Comparison of ENCODE assay signal across 10 cellular contexts in the genomic region with DNA sequence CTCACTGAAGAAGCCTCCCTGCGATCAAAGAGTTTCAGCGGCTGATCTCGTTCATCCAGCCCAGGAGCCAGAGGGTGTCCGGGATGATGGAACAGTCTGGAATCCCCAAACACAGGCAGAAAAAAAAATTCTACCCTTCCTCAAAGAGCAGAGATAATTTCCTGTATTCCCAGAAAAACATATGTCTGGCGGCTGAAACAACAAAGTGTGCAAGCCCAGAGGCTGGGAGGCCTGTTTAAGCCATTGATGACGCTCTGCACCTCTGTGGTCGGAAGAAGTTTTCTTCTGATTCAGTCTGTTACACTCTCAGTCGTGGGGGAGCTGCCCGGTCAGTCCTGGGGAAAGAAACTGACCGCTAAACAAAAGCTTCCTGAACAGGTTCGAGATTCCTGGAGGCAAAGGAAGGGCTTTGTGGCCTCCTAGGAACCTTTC. TPM values are rescaled to one million over a fixed set of nuclear protein-coding genes. Genes with fewer than 3 reads are reported as not detected.
DNase-seq lines count a peak whose midpoint lies in the region; ATAC-seq, FAIRE-seq and TF ChIP-seq lines count a peak whose summit lies in the region.
"Had no signal": no experiment of that assay in that cellular context is flagged by ENCODE, and none has a peak within 500 bp of the region (broad histone marks: within the 10 kb centered on the region; RNA-seq: fewer than 3 reads in every experiment).

No MANE protein-coding gene starts in this region.

- no peaks in the 10 kb centered on the region for H3K9me2 ChIP-seq in SK-N-SH

- no peak for FAIRE-seq in GM19239 (lab: Jason Lieb, UNC)

- H3F3A ChIP-seq in SK-N-SH (replicated peaks; ENCODE audit: insufficient read depth) = peaks cover 35% of the 10 kb centered on the region

- H3K9me3 ChIP-seq in SK-N-SH (no peaks in the 10 kb centered on the region), osteoblast (ENCODE audit: low read depth, low read length) (no peaks in the 10 kb centered on the region)
- H3K9me3 ChIP-seq: Caco-2 had no signal

- H3K9ac ChIP-seq in SK-N-SH = peak overlapping the region; percentile 81

- peak overlapping the region; percentile 81 for H3K4me2 ChIP-seq in SK-N-SH
- peak overlapping the region; percentile 64 for H3K4me2 ChIP-seq in osteoblast (ENCODE audit: insufficient read depth, low read length)

- WGBS in SK-N-SH (ENCODE audit: low lambda C conversion rate) = 17% methylated on average over 11 of the region's 11 CpGs

- H3K36me3 ChIP-seq in SK-N-SH (replicated peaks in 1 of 2; ENCODE audit: control insufficient read depth in 1 of 2, insufficient read depth in 2 of 2, low read length in 1 of 2) (no peaks in the 10 kb centered on the region), osteoblast (ENCODE audit: insufficient read depth, low read length) (no peaks in the 10 kb centered on the region)

- H3K27me3 ChIP-seq in SK-N-SH (ENCODE audit: insufficient read depth) (no peaks in the 10 kb centered on the region), osteoblast (ENCODE audit: insufficient read depth, low read length) (no peaks in the 10 kb centered on the region)

- POLR2A ChIA-PET in SK-N-SH (lab: Yijun Ruan, JAX) = no interaction called here

- H3K79me2 ChIP-seq in SK-N-SH (ENCODE audit: insufficient read depth) (peaks cover 12% of the 10 kb centered on the region), osteoblast (ENCODE audit: insufficient read depth, low read length) (peaks cover 8% of the 10 kb centered on the region)

- peak; percentile 69 for DNase-seq in AG20443 (ENCODE audit: low spot score)
- DNase-seq in SK-N-SH = peak; percentile 67
- DNase-seq in fibroblast of the aortic adventitia (ENCODE audit: low read depth) = peak; percentile 79
- DNase-seq in osteoblast (ENCODE audit: insufficient read length, low spot score, missing footprints) = peak; percentile 98
- DNase-seq in stimulated activated naive CD4-positive, alpha-beta T cell treated with Interleukin-2 at 50 U/mL for 16 hours (lab: John Stamatoyannopoulos, UW) = no peak
- no peak for DNase-seq in cerebellar cortex (ENCODE audit: low spot score)
- DNase-seq in GM19239 (ENCODE audit: insufficient read length, low spot score) = no peak
- DNase-seq: Caco-2, cortex of kidney had no signal

- H3K27ac ChIP-seq in SK-N-SH (ENCODE audit: low read depth in 2 of 2, low read length in 1 of 2) (peak overlapping the region; percentile 88 to 100), osteoblast (ENCODE audit: low read depth, low read length) (peak overlapping the region; percentile 98)

- TF ChIP-seq CTCF in SK-N-SH (IDR thresholded peaks at IDR 0.05) (no peak), fibroblast of the aortic adventitia (IDR thresholded peaks at IDR 0.05; ENCODE audit: insufficient read depth, low read length) (no peak), osteoblast (IDR thresholded peaks at IDR 0.05; ENCODE audit: extremely low read depth, low read depth, low read length) (no peak)

- no peak overlapping the region; the same call in 1 of the 2 replicates for H2AFZ ChIP-seq in SK-N-SH (ENCODE audit: low read depth)
- H2AFZ ChIP-seq in osteoblast (ENCODE audit: low read length) = peak overlapping the region; percentile 61

- peak in 1 of 2 experiments; percentile 88; a peak in 2 of 4 replicates for TF ChIP-seq EP300 in SK-N-SH (IDR thresholded peaks at IDR 0.05; ENCODE audit: borderline replicate concordance in 1 of 2, low read depth in 1 of 2, low read length in 1 of 2)

- H3K4me3 ChIP-seq in SK-N-SH (ENCODE audit: low read depth in 2 of 2, low read length in 1 of 2) (peak overlapping the region in 1 of 2 experiments; percentile 44; a peak in 2 of 4 replicates), fibroblast of the aortic adventitia (ENCODE audit: low read depth, low read length) (no peak overlapping the region), osteoblast (ENCODE audit: insufficient read depth, low read length) (peak overlapping the region; percentile 46)

- no peak for ATAC-seq in HG03457 (IDR thresholded peaks at IDR 0.05; ENCODE audit: unreplicated experiment)

- H3K4me1 ChIP-seq in SK-N-SH (ENCODE audit: control insufficient read depth in 1 of 2, insufficient read depth in 2 of 2, low read depth in 1 of 2, low read length in 1 of 2) = peaks cover 17 to 31% of the 10 kb centered on the region in 2 experiments
- peaks cover 33% of the 10 kb centered on the region for H3K4me1 ChIP-seq in osteoblast (ENCODE audit: insufficient read depth, low read length)
- H3K4me1 ChIP-seq: Caco-2 had no signal

- H4K20me1 ChIP-seq in SK-N-SH (ENCODE audit: insufficient read depth) = no peaks in the 10 kb centered on the region
- H4K20me1 ChIP-seq in osteoblast (ENCODE audit: insufficient read depth, low read length) = peaks cover 12% of the 10 kb centered on the region

- CTCF ChIA-PET in SK-N-SH (lab: Yijun Ruan, JAX) = interaction anchor here (0.9 to 2.5 kb wide), 5 partner anchors 8 to 330 kb away, joined by 3 to 8 read pairs (median 6); a partner anchor contains a TSS

- no peak for TF ChIP-seq RAD21 in SK-N-SH (IDR thresholded peaks at IDR 0.05; ENCODE audit: low read length)

TF ChIP-seq in SK-N-SH, 30 proteins besides CTCF, POLR2A, EP300 and RAD21:
- TF ChIP-seq, protein P1, sequence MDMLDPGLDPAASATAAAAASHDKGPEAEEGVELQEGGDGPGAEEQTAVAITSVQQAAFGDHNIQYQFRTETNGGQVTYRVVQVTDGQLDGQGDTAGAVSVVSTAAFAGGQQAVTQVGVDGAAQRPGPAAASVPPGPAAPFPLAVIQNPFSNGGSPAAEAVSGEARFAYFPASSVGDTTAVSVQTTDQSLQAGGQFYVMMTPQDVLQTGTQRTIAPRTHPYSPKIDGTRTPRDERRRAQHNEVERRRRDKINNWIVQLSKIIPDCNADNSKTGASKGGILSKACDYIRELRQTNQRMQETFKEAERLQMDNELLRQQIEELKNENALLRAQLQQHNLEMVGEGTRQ (IDR thresholded peaks at IDR 0.05; ENCODE audit: borderline replicate concordance, low read depth, low read length) = no peak
- 0 out of 2 replicates have a peak, but pooled peaks have one; percentile 55 for TF ChIP-seq TAF1 (IDR thresholded peaks at IDR 0.05; ENCODE audit: borderline replicate concordance, low read depth, low read length)
- TF ChIP-seq, protein P2, sequence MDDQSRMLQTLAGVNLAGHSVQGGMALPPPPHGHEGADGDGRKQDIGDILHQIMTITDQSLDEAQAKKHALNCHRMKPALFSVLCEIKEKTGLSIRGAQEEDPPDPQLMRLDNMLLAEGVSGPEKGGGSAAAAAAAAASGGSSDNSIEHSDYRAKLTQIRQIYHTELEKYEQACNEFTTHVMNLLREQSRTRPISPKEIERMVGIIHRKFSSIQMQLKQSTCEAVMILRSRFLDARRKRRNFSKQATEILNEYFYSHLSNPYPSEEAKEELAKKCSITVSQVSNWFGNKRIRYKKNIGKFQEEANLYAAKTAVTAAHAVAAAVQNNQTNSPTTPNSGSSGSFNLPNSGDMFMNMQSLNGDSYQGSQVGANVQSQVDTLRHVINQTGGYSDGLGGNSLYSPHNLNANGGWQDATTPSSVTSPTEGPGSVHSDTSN (IDR thresholded peaks at IDR 0.05) = peak; percentile 58
- TF ChIP-seq POLR2AphosphoS5 (IDR thresholded peaks at IDR 0.05; ENCODE audit: low read depth, low read length) = peak; percentile 75; the same call in 1 of the 2 replicates
- TF ChIP-seq EZH2phosphoT487 (IDR thresholded peaks at IDR 0.05; ENCODE audit: borderline replicate concordance, low read depth) = no peak
- TF ChIP-seq, protein P3, sequence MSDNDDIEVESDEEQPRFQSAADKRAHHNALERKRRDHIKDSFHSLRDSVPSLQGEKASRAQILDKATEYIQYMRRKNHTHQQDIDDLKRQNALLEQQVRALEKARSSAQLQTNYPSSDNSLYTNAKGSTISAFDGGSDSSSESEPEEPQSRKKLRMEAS (IDR thresholded peaks at IDR 0.05; ENCODE audit: low read depth) = peak; percentile 76; the same call in 1 of the 2 replicates
- TF ChIP-seq RCOR1 (IDR thresholded peaks at IDR 0.05; ENCODE audit: low read length) = no peak
- TF ChIP-seq, protein P4, sequence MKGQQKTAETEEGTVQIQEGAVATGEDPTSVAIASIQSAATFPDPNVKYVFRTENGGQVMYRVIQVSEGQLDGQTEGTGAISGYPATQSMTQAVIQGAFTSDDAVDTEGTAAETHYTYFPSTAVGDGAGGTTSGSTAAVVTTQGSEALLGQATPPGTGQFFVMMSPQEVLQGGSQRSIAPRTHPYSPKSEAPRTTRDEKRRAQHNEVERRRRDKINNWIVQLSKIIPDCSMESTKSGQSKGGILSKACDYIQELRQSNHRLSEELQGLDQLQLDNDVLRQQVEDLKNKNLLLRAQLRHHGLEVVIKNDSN (IDR thresholded peaks at IDR 0.05; ENCODE audit: borderline replicate concordance, low read depth) = no peak
- peak; percentile 93 for TF ChIP-seq TCF12 (IDR thresholded peaks at IDR 0.05)
- TF ChIP-seq TEAD4 (IDR thresholded peaks at IDR 0.05; ENCODE audit: borderline replicate concordance, insufficient read depth) = peak; percentile 69; the same call in 1 of the 2 replicates
- TF ChIP-seq JUND (IDR thresholded peaks at IDR 0.05) = peak; percentile 66; the same call in 1 of the 2 replicates
- TF ChIP-seq SIN3A (IDR thresholded peaks at IDR 0.05; ENCODE audit: borderline replicate concordance, low read depth, low read length) = no peak
- TF ChIP-seq RFX5 (IDR thresholded peaks at IDR 0.05; ENCODE audit: low read length) = no peak
- no peak for TF ChIP-seq CHD2 (IDR thresholded peaks at IDR 0.05; ENCODE audit: low read length, partially characterized antibody)
- TF ChIP-seq FOSL2 (IDR thresholded peaks at IDR 0.05; ENCODE audit: borderline replicate concordance, low read depth) = peak; percentile 69; the same call in 1 of the 2 replicates
- no peak for TF ChIP-seq ELF1 (IDR thresholded peaks at IDR 0.05)
- no peak for TF ChIP-seq FOXJ3 (CRISPR knock-in tag; IDR thresholded peaks at IDR 0.05)
- TF ChIP-seq NRF1 (IDR thresholded peaks at IDR 0.05; ENCODE audit: low read depth, low read length) = no peak
- TF ChIP-seq NFIC (IDR thresholded peaks at IDR 0.05; ENCODE audit: borderline replicate concordance) = peak; percentile 55; the same call in 1 of the 2 replicates

RNA-seq across cellular contexts. Expression of a gene that starts 37.0 kb away (rescaled TPM):
- polyA plus RNA-seq in SK-N-SH (2012; rRNA removed) = 6.2 and 6.7 TPM in 2 replicates
- 2.8 and 4.4 TPM in 2 replicates for polyA plus RNA-seq in SK-N-SH (2012; cell fraction: cytosol; rRNA removed)
- polyA plus RNA-seq in SK-N-SH (2012; cell fraction: nucleus; rRNA removed) = 15.1 and 17.2 TPM in 2 replicates
- total RNA-seq in fibroblast of the aortic adventitia (ENCODE audit: low replicate concordance) = 5.1 and 6.8 TPM in 2 replicates
- 5.1 and 5.6 TPM in 2 replicates for total RNA-seq in osteoblast

RNA-seq across cellular contexts. Expression of a gene that starts 48.8 kb away (rescaled TPM):
- polyA plus RNA-seq in SK-N-SH (2012; rRNA removed) = not detected in 2 replicates
- polyA plus RNA-seq in SK-N-SH (2012; cell fraction: cytosol; rRNA removed) = not detected in 2 replicates
- not detected in 2 replicates for polyA plus RNA-seq in SK-N-SH (2012; cell fraction: nucleus; rRNA removed)
- total RNA-seq in fibroblast of the aortic adventitia (ENCODE audit: low replicate concordance) = not detected in 2 replicates
- not detected in 2 replicates for total RNA-seq in osteoblast

Comparison
In these comparisons a context has a peak if more than half of its experiments do, and no peak if none do; other contexts are left out.
1. DNase-seq: peak in AG20443 (single experiment), SK-N-SH (single experiment), fibroblast of the aortic adventitia (single experiment) and osteoblast (single experiment); none in stimulated activated naive CD4-positive, alpha-beta T cell treated with Interleukin-2 at 50 U/mL for 16 hours (single experiment), cerebellar cortex (single experiment) and GM19239 (single experiment).